1 cellular context compared by ENCODE assay signal in the genomic region with DNA sequence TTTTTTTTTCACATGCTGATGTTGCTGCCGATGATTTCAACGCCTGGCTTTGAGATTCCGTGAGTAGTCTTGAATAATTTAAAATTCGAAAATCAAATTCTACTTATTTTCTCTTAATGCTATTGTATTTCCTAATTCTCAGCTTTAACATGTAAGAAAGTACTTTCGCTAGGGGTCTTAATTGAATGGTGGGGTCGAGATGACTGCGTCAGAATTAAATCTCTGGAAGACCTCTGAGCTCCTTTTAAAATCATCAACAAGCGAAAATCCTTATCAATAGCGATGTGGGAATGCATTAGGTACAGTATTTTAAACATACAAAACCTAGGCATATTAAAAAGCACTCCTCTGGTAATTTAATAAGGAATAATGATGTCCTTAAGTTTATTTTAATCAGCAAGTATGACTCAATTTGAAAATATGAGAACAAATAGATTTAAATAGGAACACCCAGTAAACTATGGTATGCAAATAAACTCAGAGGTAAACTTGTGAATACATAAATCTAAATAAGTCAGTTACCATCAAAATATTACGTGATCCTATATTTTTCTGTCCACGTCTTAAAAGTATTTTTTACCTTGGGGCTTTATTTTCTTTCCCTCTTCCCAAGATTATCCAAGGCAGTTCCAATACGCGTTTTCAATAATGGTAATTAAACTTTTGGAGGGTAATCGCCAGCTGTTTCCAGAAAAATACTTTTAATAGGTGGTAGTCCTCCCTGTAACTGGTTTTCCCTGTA.
TF ChIP-seq lines count a peak whose summit lies in the region.

No MANE protein-coding gene starts in this region.

TF ChIP-seq in H1, 55 proteins besides CTCF, POLR2A, EP300 and RAD21 (continued from another document):
- no peak for TF ChIP-seq CTBP2 (IDR thresholded peaks at IDR 0.05; ENCODE audit: borderline replicate concordance, insufficient read depth, insufficient read length, low read length)
- no peak for TF ChIP-seq CEBPB (IDR thresholded peaks at IDR 0.05; ENCODE audit: low read depth, low read length)
- TF ChIP-seq CBX8 (IDR thresholded peaks at IDR 0.05; ENCODE audit: borderline replicate concordance, low read depth, low read length), result peak; percentile 41; the same call in 1 of the 2 replicates
- TF ChIP-seq KDM1A (IDR thresholded peaks at IDR 0.05; ENCODE audit: borderline replicate concordance, low read length), result no peak
- TF ChIP-seq NRF1 (IDR thresholded peaks at IDR 0.05; ENCODE audit: low read depth, low read length), result no peak
- TF ChIP-seq TCF12 (IDR thresholded peaks at IDR 0.05; ENCODE audit: low read depth, low read length), result no peak
- TF ChIP-seq RNF2 (IDR thresholded peaks at IDR 0.05; ENCODE audit: borderline replicate concordance, low read depth, low read length, missing control alignments, poor library complexity, severe bottlenecking), result no peak
